In genomic region chr19:40802300-40803169, GRCh38 we compare ENCODE assay signal across 2 cellular contexts.
TF ChIP-seq lines count a peak whose summit lies in the region.

No MANE protein-coding gene starts in this region.

TF ChIP-seq in GM12878, 131 proteins besides CTCF, POLR2A, EP300 and RAD21:
- TF ChIP-seq SPI1 (IDR thresholded peaks at IDR 0.05; ENCODE audit: borderline replicate concordance, insufficient read depth, low read depth, low read length) (peak; percentile 62), EED (IDR thresholded peaks at IDR 0.05; ENCODE audit: low read depth) (no peak), HDGF (IDR thresholded peaks at IDR 0.05) (peak; percentile 28; the same call in 1 of the 2 replicates), IKZF1 (conservative IDR thresholded peaks at IDR 0.05) (0 out of 2 replicates have a peak, but pooled peaks have one; percentile 1)

TF ChIP-seq in liver, 16 proteins besides CTCF, POLR2A, EP300 and RAD21:
- TF ChIP-seq NR2F2 (IDR thresholded peaks at IDR 0.05), result peak; percentile 73
- TF ChIP-seq TAF1 (conservative IDR thresholded peaks at IDR 0.05), result no peak
TF ChIP-seq in liver: peak in this region for 1.
